In the genomic region with DNA sequence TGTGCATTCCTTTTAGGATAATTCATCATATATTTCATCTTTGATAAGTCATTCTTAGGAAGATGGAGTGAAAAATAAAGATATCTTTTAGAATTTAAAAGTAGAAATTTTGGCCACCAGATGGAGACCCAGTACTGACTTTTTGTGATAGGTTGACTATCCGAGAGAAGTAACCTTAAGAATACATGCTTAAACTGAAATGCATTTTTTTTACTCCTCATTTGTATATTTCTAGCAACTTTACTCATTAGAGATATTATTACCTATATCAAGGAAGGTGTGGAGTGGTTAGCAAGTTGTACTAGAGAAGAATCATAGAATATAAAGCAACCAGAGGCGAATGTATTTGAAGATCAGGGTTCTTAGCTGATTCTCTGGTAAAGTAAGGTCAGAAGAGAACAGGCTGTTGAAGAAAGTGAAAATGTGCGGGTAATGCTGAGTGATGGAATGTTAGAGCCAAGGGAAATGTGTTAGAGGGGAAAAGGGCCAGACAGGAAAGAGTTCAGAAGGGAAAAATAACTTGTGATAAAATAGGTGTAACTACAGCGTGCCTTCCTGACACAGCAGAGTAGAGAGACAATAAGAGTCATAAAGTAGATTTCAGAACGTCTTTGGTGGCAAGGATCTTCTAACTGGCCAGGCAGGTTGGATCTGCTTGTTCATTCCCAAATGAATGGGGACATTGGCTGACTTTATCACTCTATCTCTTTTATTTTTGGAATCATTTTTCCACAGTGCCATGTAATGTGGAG, we compare ENCODE assay signal across 10 cellular contexts. TPM values are rescaled to one million over a fixed set of nuclear protein-coding genes. Genes with fewer than 3 reads are reported as not detected.
DNase-seq lines count a peak whose midpoint lies in the region; TF ChIP-seq lines count a peak whose summit lies in the region.
"Had no signal": no experiment of that assay in that cellular context is flagged by ENCODE, and none has a peak within 500 bp of the region (broad histone marks: within the 10 kb centered on the region; RNA-seq: fewer than 3 reads in every experiment).

No MANE protein-coding gene starts in this region.

- H3K27me3 Mint-ChIP-seq in osteocyte (ENCODE audit: unreplicated experiment) = peaks cover 60% of the 10 kb centered on the region
- H3K27me3 Mint-ChIP-seq in activated naive CD4-positive, alpha-beta T cell treated with anti-CD3 and anti-CD28 coated beads, Interleukin-2, amount 10 ng/mL, durations not matched to agents 7 days and 5 days = no peaks in the 10 kb centered on the region

- H3K9ac ChIP-seq in OCI-LY3 (ENCODE audit: low read length) = no peak overlapping the region
- H3K9ac ChIP-seq: KMS-11 had no signal

- H3K4me2 ChIP-seq in OCI-LY3 (ENCODE audit: low read length) = no peak overlapping the region
- H3K4me2 ChIP-seq: KMS-11 had no signal

- H3K4me1 Mint-ChIP-seq in osteocyte (ENCODE audit: unreplicated experiment) = no peaks in the 10 kb centered on the region
- H3K4me1 Mint-ChIP-seq in activated naive CD4-positive, alpha-beta T cell treated with anti-CD3 and anti-CD28 coated beads, Interleukin-2, amount 10 ng/mL, durations not matched to agents 7 days and 5 days = no peaks in the 10 kb centered on the region

- H3K79me2 ChIP-seq in OCI-LY3 (ENCODE audit: low read length) = no peaks in the 10 kb centered on the region

- H3K36me3 ChIP-seq in OCI-LY3 (replicated peaks; ENCODE audit: low read depth, low read length) (no peaks in the 10 kb centered on the region), esophagus muscularis mucosa (no peaks in the 10 kb centered on the region)

- H3K4me3 ChIP-seq in OCI-LY3 (ENCODE audit: low read length) (no peak overlapping the region), esophagus muscularis mucosa (no peak overlapping the region)

- H3K4me3 Mint-ChIP-seq in osteocyte (ENCODE audit: unreplicated experiment) = no peak overlapping the region
- H3K4me3 Mint-ChIP-seq in activated naive CD4-positive, alpha-beta T cell treated with anti-CD3 and anti-CD28 coated beads, Interleukin-2, amount 10 ng/mL, durations not matched to agents 7 days and 5 days = no peak overlapping the region

- 47% methylated on average over 5 of the region's 5 CpGs for WGBS in esophagus muscularis mucosa

- no peaks in the 10 kb centered on the region for H3K36me3 Mint-ChIP-seq in osteocyte (ENCODE audit: unreplicated experiment)
- H3K36me3 Mint-ChIP-seq in activated naive CD4-positive, alpha-beta T cell treated with anti-CD3 and anti-CD28 coated beads, Interleukin-2, amount 10 ng/mL, durations not matched to agents 7 days and 5 days = no peaks in the 10 kb centered on the region

- no peak overlapping the region for H3K27ac Mint-ChIP-seq in osteocyte (ENCODE audit: unreplicated experiment)
- no peak overlapping the region for H3K27ac Mint-ChIP-seq in activated naive CD4-positive, alpha-beta T cell treated with anti-CD3 and anti-CD28 coated beads, Interleukin-2, amount 10 ng/mL, durations not matched to agents 7 days and 5 days

- no peaks in the 10 kb centered on the region for H3K9me3 Mint-ChIP-seq in osteocyte (ENCODE audit: unreplicated experiment)
- no peaks in the 10 kb centered on the region for H3K9me3 Mint-ChIP-seq in activated naive CD4-positive, alpha-beta T cell treated with anti-CD3 and anti-CD28 coated beads, Interleukin-2, amount 10 ng/mL, durations not matched to agents 7 days and 5 days

- H3K27ac ChIP-seq in OCI-LY3 (ENCODE audit: low read length) (no peak overlapping the region), esophagus muscularis mucosa (replicated peaks in 1 of 4) (no peak overlapping the region)
- H3K27ac ChIP-seq: KMS-11 had no signal

- no peak overlapping the region for H2AFZ ChIP-seq in OCI-LY3 (ENCODE audit: low read depth, low read length)

- CTCF ChIA-PET in activated naive CD4-positive, alpha-beta T cell treated with anti-CD3 and anti-CD28 coated beads, Interleukin-2, amount 10 ng/mL, durations not matched to agents 7 days and 5 days (lab: Charles Lee) = no interaction called here

- TF ChIP-seq EP300 in esophagus muscularis mucosa (IDR thresholded peaks at IDR 0.05) = no peak

- intact Hi-C loops in esophagus muscularis mucosa (cut with DNase I) = loop anchor here (2.0 kb wide), 1 partner anchor 141 kb away; no protein-coding TSS in a partner anchor

- H3K27me3 ChIP-seq in OCI-LY3 (ENCODE audit: low read depth, low read length) = peaks cover 45% of the 10 kb centered on the region; the same call in 1 of the 2 replicates
- no peaks in the 10 kb centered on the region for H3K27me3 ChIP-seq in esophagus muscularis mucosa

- TF ChIP-seq POLR2A in esophagus muscularis mucosa (IDR thresholded peaks at IDR 0.05; ENCODE audit: low read depth) = no peak

- peak; percentile 38 for TF ChIP-seq CTCF in OCI-LY3 (IDR thresholded peaks at IDR 0.05; ENCODE audit: low read depth, low read length)
- TF ChIP-seq CTCF in esophagus muscularis mucosa (IDR thresholded peaks at IDR 0.05) = peak; percentile 6 to 32 (median 27)
- TF ChIP-seq CTCF in osteocyte (IDR thresholded peaks at IDR 0.05) = peak; percentile 52

- no peaks in the 10 kb centered on the region for H4K20me1 ChIP-seq in OCI-LY3 (ENCODE audit: insufficient read depth, low read length)

- DNase-seq in DMS53 (lab: John Stamatoyannopoulos, UW) (peak; percentile 57), esophagus muscularis mucosa (ENCODE audit: extremely low spot score) (no peak), osteocyte (ENCODE audit: extremely low spot score, unreplicated experiment) (no peak), HuH-7.5 (ENCODE audit: low spot score) (no peak), occipital lobe (lab: John Stamatoyannopoulos, UW) (no peak), iPS-NIHi7 (ENCODE audit: extremely low spot score) (no peak)
- DNase-seq in activated naive CD4-positive, alpha-beta T cell treated with anti-CD3 and anti-CD28 coated beads, Interleukin-2, amount 10 ng/mL, durations not matched to agents 7 days and 5 days = no peak
- DNase-seq: stimulated activated CD4-positive, alpha-beta T cell treated with anti-CD3 and anti-CD28 coated beads, Interleukin-4, amount 100 ng/mL, for 4 hours had no signal

- H3K9me3 ChIP-seq in OCI-LY3 (ENCODE audit: insufficient read depth, low read length) (no peaks in the 10 kb centered on the region), esophagus muscularis mucosa (no peaks in the 10 kb centered on the region)

- H3K4me1 ChIP-seq in OCI-LY3 (ENCODE audit: low read length) (no peaks in the 10 kb centered on the region), esophagus muscularis mucosa (peaks cover 0 to 5% (median 3%) of the 10 kb centered on the region in 4 donors)

RNA-seq across cellular contexts. Expression of a gene that starts 52.3 kb away (rescaled TPM):
- under 1 TPM in 1 of 4 donors, not detected in 3; 0.63 TPM for total RNA-seq in esophagus muscularis mucosa
- not detected in 2 replicates for total RNA-seq in osteocyte
- total RNA-seq in occipital lobe = 3.0 TPM
